30 cellular contexts compared by ENCODE assay signal in the genomic region with DNA sequence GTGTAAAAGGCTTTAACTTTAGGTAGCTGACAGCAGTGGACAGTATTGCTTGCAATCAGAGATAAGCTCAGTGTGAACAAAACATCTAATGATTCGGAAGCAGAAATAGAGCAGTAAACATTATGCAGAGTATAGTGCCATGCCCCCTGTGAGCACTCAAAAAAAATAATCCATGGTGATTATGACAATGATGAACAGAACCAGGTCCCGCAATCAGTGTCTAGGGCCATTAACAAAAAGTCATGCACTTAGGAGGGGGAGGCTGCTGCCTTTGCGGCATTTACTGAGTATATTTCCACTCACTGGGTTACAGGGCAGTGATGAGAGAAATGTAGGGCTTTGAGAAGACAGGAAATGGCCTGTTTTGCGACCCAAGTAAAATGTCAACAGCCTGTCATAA.
"Had no signal": no experiment of that assay in that cellular context is flagged by ENCODE, and none has a peak within 500 bp of the region (broad histone marks: within the 10 kb centered on the region; RNA-seq: fewer than 3 reads in every experiment).

No MANE protein-coding gene starts in this region.

- H3K36me3 ChIP-seq: brain microvascular endothelial cell, esophagus muscularis mucosa, gastroesophageal sphincter, WERI-Rb-1 had no signal

- H3K27ac ChIP-seq: brain microvascular endothelial cell, esophagus muscularis mucosa, gastroesophageal sphincter, WERI-Rb-1 had no signal

- DNase-seq: activated B cell treated with CpG ODN at 0.5 μM for 24 hours; activated CD4-positive, alpha-beta T cell treated with anti-CD3 and anti-CD28 coated beads for 48 hours; activated CD4-positive, alpha-beta T cell treated with anti-CD3 and anti-CD28 coated beads, Interleukin-2, amount 50 U/mL, for 1 hour; activated CD4-positive, alpha-beta T cell treated with anti-CD3 and anti-CD28 coated beads, Interleukin-2, amount 50 U/mL, for 48 hours; activated CD8-positive, alpha-beta memory T cell treated with anti-CD3 and anti-CD28 coated beads for 24 hours; activated CD8-positive, alpha-beta T cell treated with anti-CD3 and anti-CD28 coated beads for 36 hours; activated effector memory CD4-positive, alpha-beta T cell treated with anti-CD3 and anti-CD28 coated beads, Interleukin-2, amount 50 U/mL, for 16 hours; activated naive CD4-positive, alpha-beta T cell treated with anti-CD3 and anti-CD28 coated beads for 36 hours; activated naive CD8-positive, alpha-beta T cell treated with anti-CD3 and anti-CD28 coated beads, Interleukin-2, amount 10 ng/mL, durations not matched to agents 7 days and 5 days; activated T-cell treated with anti-CD3 and anti-CD28 coated beads, Interleukin-2, amount 50 U/mL, for 1 hour; activated T-cell treated with anti-CD3 and anti-CD28 coated beads, Interleukin-2, amount 50 U/mL, for 48 hours; amniotic stem cell; anterior cingulate cortex; brain microvascular endothelial cell; caudate nucleus; cortex of kidney; dermis blood vessel endothelial cell; effector CD4-positive, alpha-beta T cell; effector memory CD8-positive, alpha-beta T cell; erythroblast; foreskin melanocyte; T-helper 1 cell; T-helper 17 cell; T1000; WERI-Rb-1 had no signal

- FAIRE-seq: astrocyte, colon had no signal

- H3K4me3 ChIP-seq: esophagus muscularis mucosa, gastroesophageal sphincter had no signal

- H3K4me1 ChIP-seq: esophagus muscularis mucosa, gastroesophageal sphincter had no signal

- H3K9me3 ChIP-seq: esophagus muscularis mucosa, gastroesophageal sphincter had no signal

- H3K27me3 ChIP-seq: brain microvascular endothelial cell, esophagus muscularis mucosa, gastroesophageal sphincter had no signal

- ATAC-seq: activated CD4-positive, CD25-positive, alpha-beta regulatory T cell treated with anti-CD3 and anti-CD28 coated beads, Interleukin-2, amount 50 U/mL, for 24 hours; activated CD8-positive, alpha-beta T cell treated with anti-CD3 and anti-CD28 coated beads for 36 hours; effector memory CD8-positive, alpha-beta T cell; gastroesophageal sphincter; T-helper 17 cell had no signal
